ENCODE assay signal across 2 cellular contexts in genomic region chr3:98531622-98532274, GRCh38.
TF ChIP-seq lines count a peak whose summit lies in the region.

Gene GPR15 (plus strand): TSS chr3:98531978. CDS start chr3:98532034, 56 bp downstream.

TF ChIP-seq in HCT116, 20 proteins besides CTCF, POLR2A, EP300 and RAD21:
- TF ChIP-seq SP1 (IDR thresholded peaks at IDR 0.05; ENCODE audit: low read depth) = no peak

TF ChIP-seq in SK-N-SH, 30 proteins besides CTCF, POLR2A, EP300 and RAD21:
- TF ChIP-seq YY1 (IDR thresholded peaks at IDR 0.05; ENCODE audit: low read depth) = no peak
- no peak for TF ChIP-seq TAF1 (IDR thresholded peaks at IDR 0.05; ENCODE audit: borderline replicate concordance, low read depth, low read length)
- TF ChIP-seq PBX3 (IDR thresholded peaks at IDR 0.05) = no peak
- no peak for TF ChIP-seq GATA2 (CRISPR knock-in tag; IDR thresholded peaks at IDR 0.05)
- no peak for TF ChIP-seq SMC3 (IDR thresholded peaks at IDR 0.05; ENCODE audit: low read depth, low read length)
- TF ChIP-seq RXRA (IDR thresholded peaks at IDR 0.05; ENCODE audit: borderline replicate concordance, low read depth) = no peak
TF ChIP-seq in SK-N-SH: peak in this region for 0.
